Comparison of ENCODE assay signal across 8 cellular contexts in genomic region chr15:28322129-28322588, GRCh38. TPM values are rescaled to one million over a fixed set of nuclear protein-coding genes. Genes with fewer than 3 reads are reported as not detected.
DNase-seq lines count a peak whose midpoint lies in the region; ATAC-seq and TF ChIP-seq lines count a peak whose summit lies in the region.
"Not testable (repeated sequence)": the region's sequence is repeated elsewhere in the genome, so short reads cannot be mapped to it uniquely, and the experiment has no call there.

Gene HERC2 (minus strand): TSS chr15:28322179. CDS start chr15:28321433, 746 bp downstream.

- no CpG with 5 or more reads among the region's 52 CpGs for WGBS in prostate gland
- no CpG with 5 or more reads among the region's 52 CpGs for WGBS in upper lobe of left lung, 2 donors

- not testable (repeated sequence) for H3F3A ChIP-seq in Loucy (ENCODE audit: low read depth)

- H3K4me1 ChIP-seq in Loucy (ENCODE audit: insufficient read depth, low read length, poor library complexity, severe bottlenecking); breast epithelium; foreskin keratinocyte; lower lobe of right lung; prostate gland (replicated peaks); upper lobe of left lung: not testable (repeated sequence)

- H3K4me3 Mint-ChIP-seq in Calu3 (ENCODE audit: low read depth, unreplicated experiment): peak within 1 kb of the TSS; percentile 71
- peak within 1 kb of the TSS; percentile 97 for H3K4me3 Mint-ChIP-seq in activated CD4-positive, alpha-beta T cell treated with anti-CD3 and anti-CD28 coated beads, Interleukin-2, amount 10 ng/mL, durations not matched to agents 24 days and 14 days

- H4K20me1 ChIP-seq in Loucy (ENCODE audit: insufficient read depth, low read length, poor library complexity, severe bottlenecking): not testable (repeated sequence)

- H3K36me3 ChIP-seq in Loucy (ENCODE audit: insufficient read depth, low read length); breast epithelium; lower lobe of right lung; prostate gland: not testable (repeated sequence)
- peaks cover 0 to 11% (median 3%) of the 10 kb centered on the region in 4 donors for H3K36me3 ChIP-seq in upper lobe of left lung

- CTCF ChIA-PET in Calu3 (lab: Charles Lee): not testable (repeated sequence)

- not testable (repeated sequence) for DNase-seq in Calu3; activated CD4-positive, alpha-beta T cell treated with anti-CD3 and anti-CD28 coated beads, Interleukin-2, amount 10 ng/mL, durations not matched to agents 24 days and 14 days; breast epithelium (ENCODE audit: low spot score in 2 of 2); foreskin keratinocyte; lower lobe of right lung; prostate gland (ENCODE audit: low spot score); upper lobe of left lung

- not testable (repeated sequence) for H3K9me3 Mint-ChIP-seq in Calu3 (ENCODE audit: low read depth, unreplicated experiment); activated CD4-positive, alpha-beta T cell treated with anti-CD3 and anti-CD28 coated beads, Interleukin-2, amount 10 ng/mL, durations not matched to agents 24 days and 14 days

- peak within 1 kb of the TSS; percentile 48 for H3K9ac ChIP-seq in Loucy (ENCODE audit: low read depth, low read length, poor library complexity, severe bottlenecking)

- TF ChIP-seq POLR2A in breast epithelium (IDR thresholded peaks at IDR 0.05); prostate gland (IDR thresholded peaks at IDR 0.05); upper lobe of left lung (IDR thresholded peaks at IDR 0.05): not testable (repeated sequence)

- not testable (repeated sequence) for BruUV-seq in Calu3 (replicated peaks; lab: Mats Ljungman, UMichigan)

- not testable (repeated sequence) for H3K9me2 ChIP-seq in Loucy (replicated peaks; ENCODE audit: low read depth, low read length)

- not testable (repeated sequence) for H3K27ac ChIP-seq in breast epithelium, foreskin keratinocyte, lower lobe of right lung, prostate gland
- H3K27ac ChIP-seq in upper lobe of left lung: peak within 1 kb of the TSS in 1 of 4 donors; percentile 44

- not testable (repeated sequence) for H3K4me1 Mint-ChIP-seq in Calu3 (ENCODE audit: low read depth, unreplicated experiment); activated CD4-positive, alpha-beta T cell treated with anti-CD3 and anti-CD28 coated beads, Interleukin-2, amount 10 ng/mL, durations not matched to agents 24 days and 14 days

- not testable (repeated sequence) for H3K9me3 ChIP-seq in Loucy (ENCODE audit: insufficient read depth, low read depth, low read length); breast epithelium; lower lobe of right lung; prostate gland; upper lobe of left lung

- ATAC-seq in foreskin keratinocyte; lower lobe of right lung; upper lobe of left lung (ENCODE audit: low FRiP score in 2 of 2): not testable (repeated sequence)

- not testable (repeated sequence) for H3K36me3 Mint-ChIP-seq in Calu3 (ENCODE audit: insufficient read depth, unreplicated experiment); activated CD4-positive, alpha-beta T cell treated with anti-CD3 and anti-CD28 coated beads, Interleukin-2, amount 10 ng/mL, durations not matched to agents 24 days and 14 days (ENCODE audit: low read depth)

- not testable (repeated sequence) for H3K27me3 ChIP-seq in Loucy (ENCODE audit: insufficient read depth, low read length, poor library complexity, severe bottlenecking); breast epithelium; foreskin keratinocyte; lower lobe of right lung (ENCODE audit: low read depth); prostate gland (replicated peaks; ENCODE audit: insufficient read depth); upper lobe of left lung

- intact Hi-C loops in Calu3 (cut with micrococcal nuclease; ENCODE audit: unreplicated experiment); activated CD4-positive, alpha-beta T cell treated with anti-CD3 and anti-CD28 coated beads, Interleukin-2, amount 10 ng/mL, durations not matched to agents 24 days and 14 days (cut with micrococcal nuclease); breast epithelium (cut with DNase I; ENCODE audit: low total_unique reads); lower lobe of right lung (cut with DNase I); prostate gland (cut with DNase I): not testable (repeated sequence)

- not testable (repeated sequence) for H3K27me3 Mint-ChIP-seq in Calu3 (ENCODE audit: unreplicated experiment); activated CD4-positive, alpha-beta T cell treated with anti-CD3 and anti-CD28 coated beads, Interleukin-2, amount 10 ng/mL, durations not matched to agents 24 days and 14 days

- not testable (repeated sequence) for TF ChIP-seq EP300 in upper lobe of left lung (IDR thresholded peaks at IDR 0.05)

- H3K4me2 ChIP-seq in Loucy (ENCODE audit: low read depth, low read length, poor library complexity, severe bottlenecking): peak within 1 kb of the TSS; percentile 48

- TF ChIP-seq CTCF in Calu3 (IDR thresholded peaks at IDR 0.05; ENCODE audit: unreplicated experiment); Loucy (conservative IDR thresholded peaks at IDR 0.05; ENCODE audit: low read length); breast epithelium (IDR thresholded peaks at IDR 0.05); foreskin keratinocyte (conservative IDR thresholded peaks at IDR 0.05); lower lobe of right lung (IDR thresholded peaks at IDR 0.05); prostate gland (IDR thresholded peaks at IDR 0.05); upper lobe of left lung (IDR thresholded peaks at IDR 0.05): not testable (repeated sequence)

- H3K79me2 ChIP-seq in Loucy (ENCODE audit: insufficient read depth, low read length): peaks cover 11% of the 10 kb centered on the region

- H2AFZ ChIP-seq in Loucy (ENCODE audit: low read length): not testable (repeated sequence)

- H3K4me3 ChIP-seq in Loucy (ENCODE audit: low read length, poor library complexity, severe bottlenecking) (peak within 1 kb of the TSS; percentile 70), breast epithelium (peak within 1 kb of the TSS; percentile 29 to 64 (median 48)), lower lobe of right lung (peak within 1 kb of the TSS; percentile 45), prostate gland (peak within 1 kb of the TSS; percentile 19 to 21), upper lobe of left lung (peak within 1 kb of the TSS in 3 of 4 donors; percentile 40 to 45 (median 44))

- peak within 1 kb of the TSS; percentile 12 for H3K27ac Mint-ChIP-seq in Calu3 (ENCODE audit: unreplicated experiment)
- H3K27ac Mint-ChIP-seq in activated CD4-positive, alpha-beta T cell treated with anti-CD3 and anti-CD28 coated beads, Interleukin-2, amount 10 ng/mL, durations not matched to agents 24 days and 14 days: peak within 1 kb of the TSS; percentile 94

RNA-seq across cellular contexts. Expression of gene HERC2, which starts in this region (rescaled TPM):
- total RNA-seq in Calu3 (2022) (18.0 and 19.7 TPM in 2 replicates), breast epithelium (10 to 100 TPM; 46.2 to 55.8 (median 51.1) TPM), foreskin keratinocyte (32.4 and 33.0 TPM in 2 replicates), lower lobe of right lung (55.3 TPM), prostate gland (10 to 100 TPM; 65.1 to 69.8 TPM), upper lobe of left lung (100 to 1,000 TPM in 1 of 6 donors, 10 to 100 TPM in 5; 48.6 to 113 (median 53.4) TPM)
- total RNA-seq in activated CD4-positive, alpha-beta T cell treated with anti-CD3 and anti-CD28 coated beads, Interleukin-2, amount 10 ng/mL, durations not matched to agents 24 days and 14 days: 43.8 and 47.0 TPM in 2 replicates
- polyA plus RNA-seq in foreskin keratinocyte: 16.3 and 20.2 TPM in 2 replicates

Comparison
In these comparisons a context has a peak if more than half of its experiments do, and no peak if none do; other contexts are left out.
1. H3K4me3 ChIP-seq: peak in every context shown above with its lines; median percentile 70 in Loucy; 48 in breast epithelium; 45 in lower lobe of right lung; 44 in upper lobe of left lung; 20 in prostate gland.